In genomic region chr10:112442063-112442462, GRCh38 we compare ENCODE assay signal across 29 cellular contexts. TPM values are rescaled to one million over a fixed set of nuclear protein-coding genes. Genes with fewer than 3 reads are reported as not detected.
A peak's percentile ranks its signal among the peaks of the same experiment; 100 is the strongest.
DNase-seq lines count a peak whose midpoint lies in the region; ATAC-seq and TF ChIP-seq lines count a peak whose summit lies in the region.
"Had no signal": no experiment of that assay in that cellular context is flagged by ENCODE, and none has a peak within 500 bp of the region (broad histone marks: within the 10 kb centered on the region; RNA-seq: fewer than 3 reads in every experiment).

No MANE protein-coding gene starts in this region.

- H3K9me2 ChIP-seq in Loucy (replicated peaks; ENCODE audit: low read depth, low read length) = no peaks in the 10 kb centered on the region

- no peak overlapping the region for H2AFZ ChIP-seq in Loucy (ENCODE audit: low read length)
- H2AFZ ChIP-seq: GM23248 had no signal

- no peak for DNase-seq in activated naive CD4-positive, alpha-beta T cell treated with anti-CD3 and anti-CD28 coated beads, Interleukin-2, amount 50 U/mL, for 72 hours (ENCODE audit: low spot score in 2 of 2)
- DNase-seq in activated naive CD4-positive, alpha-beta T cell treated with anti-CD3 and anti-CD28 coated beads, Interleukin-2, amount 50 U/mL, for 16 hours = no peak
- no peak for DNase-seq in activated naive CD8-positive, alpha-beta T cell treated with anti-CD3 and anti-CD28 coated beads for 36 hours
- DNase-seq in mucosa of descending colon (no peak), AG08396 (ENCODE audit: low spot score) (no peak), tibial nerve (ENCODE audit: low spot score in 2 of 2) (no peak)
- DNase-seq: activated CD4-positive, alpha-beta T cell treated with anti-CD3 and anti-CD28 coated beads, Interleukin-2, amount 50 U/mL, for 48 hours; C1 segment of cervical spinal cord; Calu3; central memory CD4-positive, alpha-beta T cell; DND-41; endodermal cell; foreskin fibroblast; GM23248; head of caudate nucleus; NCI-H1694 treated with DMSO at 0.1 percent for 48 hours; NCI-H2171; NCI-H510A; pancreas; PC-3; retina; stimulated activated CD4-positive, alpha-beta T cell treated with anti-CD3 and anti-CD28 coated beads, Interleukin-1b, Interleukin-23, amount 100 ng/mL, for 48 hours; substantia nigra; upper lobe of right lung had no signal

- no peaks in the 10 kb centered on the region for H3K27me3 Mint-ChIP-seq in activated naive CD8-positive, alpha-beta T cell treated with anti-CD3 and anti-CD28 coated beads for 36 hours
- H3K27me3 Mint-ChIP-seq: dendritic cell treated with granulocyte-macrophage colony-stimulating factor and Interleukin-4, amounts not matched to agents 40 ng/mL and 50 ng/mL, for 4 days had no signal

- H3K36me3 ChIP-seq in Loucy (ENCODE audit: insufficient read depth, low read length) = peaks cover 13% of the 10 kb centered on the region; the same call in 1 of the 2 replicates
- peaks cover 6% of the 10 kb centered on the region for H3K36me3 ChIP-seq in mucosa of descending colon (ENCODE audit: low read depth)
- H3K36me3 ChIP-seq in tibial nerve = peaks cover 2 to 79% (median 7%) of the 10 kb centered on the region in 3 donors

- peaks cover 31% of the 10 kb centered on the region for H3K4me1 ChIP-seq in Loucy (ENCODE audit: insufficient read depth, low read length, poor library complexity, severe bottlenecking)
- no peaks in the 10 kb centered on the region for H3K4me1 ChIP-seq in mucosa of descending colon (ENCODE audit: low read depth)
- peaks cover 0 to 31% (median 0%) of the 10 kb centered on the region in 4 donors for H3K4me1 ChIP-seq in tibial nerve

- peaks cover 19 to 23% of the 10 kb centered on the region in 2 donors for H3K36me3 Mint-ChIP-seq in activated naive CD4-positive, alpha-beta T cell treated with anti-CD3 and anti-CD28 coated beads, Interleukin-2, amount 50 U/mL, for 72 hours
- peaks cover 32% of the 10 kb centered on the region for H3K36me3 Mint-ChIP-seq in activated naive CD8-positive, alpha-beta T cell treated with anti-CD3 and anti-CD28 coated beads for 36 hours

- TF ChIP-seq POLR2A in tibial nerve (IDR thresholded peaks at IDR 0.05) = no peak

- no peaks in the 10 kb centered on the region for H3K9me3 Mint-ChIP-seq in activated naive CD4-positive, alpha-beta T cell treated with anti-CD3 and anti-CD28 coated beads, Interleukin-2, amount 50 U/mL, for 72 hours
- no peaks in the 10 kb centered on the region for H3K9me3 Mint-ChIP-seq in activated naive CD8-positive, alpha-beta T cell treated with anti-CD3 and anti-CD28 coated beads for 36 hours
- H3K9me3 Mint-ChIP-seq: dendritic cell treated with granulocyte-macrophage colony-stimulating factor and Interleukin-4, amounts not matched to agents 40 ng/mL and 50 ng/mL, for 4 days; endodermal cell; nephron; T-helper 2 cell treated with Interferon-gamma antibody and Interleukin-4, amounts not matched to agents 5 μg/mL and 100 μg/mL, for 36 hours had no signal

- H3K79me2 ChIP-seq in Loucy (ENCODE audit: insufficient read depth, low read length) = peaks cover 31% of the 10 kb centered on the region

- no peak overlapping the region for H3K4me3 Mint-ChIP-seq in activated naive CD8-positive, alpha-beta T cell treated with anti-CD3 and anti-CD28 coated beads for 36 hours
- H3K4me3 Mint-ChIP-seq: dendritic cell treated with granulocyte-macrophage colony-stimulating factor and Interleukin-4, amounts not matched to agents 40 ng/mL and 50 ng/mL, for 4 days; endodermal cell; nephron; T-helper 2 cell treated with Interferon-gamma antibody and Interleukin-4, amounts not matched to agents 5 μg/mL and 100 μg/mL, for 36 hours had no signal

- no peak for TF ChIP-seq CTCF in Loucy (conservative IDR thresholded peaks at IDR 0.05; ENCODE audit: low read length)
- TF ChIP-seq CTCF in mucosa of descending colon (IDR thresholded peaks at IDR 0.05) = no peak
- TF ChIP-seq CTCF in tibial nerve (IDR thresholded peaks at IDR 0.05) = no peak

- H3K27me3 ChIP-seq in Loucy (ENCODE audit: insufficient read depth, low read length, poor library complexity, severe bottlenecking) (no peaks in the 10 kb centered on the region), tibial nerve (no peaks in the 10 kb centered on the region)
- H3K27me3 ChIP-seq: pancreas, upper lobe of right lung had no signal

- no peak for TF ChIP-seq EP300 in tibial nerve (IDR thresholded peaks at IDR 0.05)

- H3K27ac Mint-ChIP-seq in activated naive CD4-positive, alpha-beta T cell treated with anti-CD3 and anti-CD28 coated beads, Interleukin-2, amount 50 U/mL, for 72 hours = peak overlapping the region; percentile 13 to 74
- H3K27ac Mint-ChIP-seq in activated naive CD8-positive, alpha-beta T cell treated with anti-CD3 and anti-CD28 coated beads for 36 hours = peak overlapping the region; percentile 68
- H3K27ac Mint-ChIP-seq: dendritic cell treated with granulocyte-macrophage colony-stimulating factor and Interleukin-4, amounts not matched to agents 40 ng/mL and 50 ng/mL, for 4 days; endodermal cell; nephron; T-helper 2 cell treated with Interferon-gamma antibody and Interleukin-4, amounts not matched to agents 5 μg/mL and 100 μg/mL, for 36 hours had no signal

- 51 to 54% methylated on average over 3 of the region's 3 CpGs for whole genome bisulfite sequencing in tibial nerve, 2 donors

- peak overlapping the region; percentile 34 for H3K4me2 ChIP-seq in Loucy (ENCODE audit: low read depth, low read length, poor library complexity, severe bottlenecking)

- H3K4me3 ChIP-seq in Loucy (ENCODE audit: low read length, poor library complexity, severe bottlenecking) (no peak overlapping the region), mucosa of descending colon (no peak overlapping the region), tibial nerve (no peak overlapping the region)
- H3K4me3 ChIP-seq: GM23248, pancreas, upper lobe of right lung had no signal

- H4K20me1 ChIP-seq in Loucy (ENCODE audit: insufficient read depth, low read length, poor library complexity, severe bottlenecking) = peaks cover 10% of the 10 kb centered on the region

- H3K9me3 ChIP-seq in Loucy (ENCODE audit: insufficient read depth, low read depth, low read length) (no peaks in the 10 kb centered on the region), mucosa of descending colon (no peaks in the 10 kb centered on the region), tibial nerve (no peaks in the 10 kb centered on the region)
- H3K9me3 ChIP-seq: pancreas, upper lobe of right lung had no signal

- ATAC-seq in activated naive CD4-positive, alpha-beta T cell treated with anti-CD3 and anti-CD28 coated beads, Interleukin-2, amount 50 U/mL, for 72 hours = peak in 1 of 2 donors; percentile 39
- no peak for ATAC-seq in mucosa of descending colon
- ATAC-seq: esophagus mucosa, pancreas, PC-3, upper lobe of right lung had no signal

- H3F3A ChIP-seq in Loucy (ENCODE audit: low read depth) = no peaks in the 10 kb centered on the region

- H3K4me1 Mint-ChIP-seq in activated naive CD8-positive, alpha-beta T cell treated with anti-CD3 and anti-CD28 coated beads for 36 hours = peaks cover 36% of the 10 kb centered on the region

- intact Hi-C loops in mucosa of descending colon (cut with DNase I, micrococcal nuclease) = no loop called here

- no peak overlapping the region for H3K27ac ChIP-seq in tibial nerve
- H3K27ac ChIP-seq: GM23248, pancreas, upper lobe of right lung had no signal

- H3K9ac ChIP-seq in Loucy (ENCODE audit: low read depth, low read length, poor library complexity, severe bottlenecking) = no peak overlapping the region
- H3K9ac ChIP-seq: GM23248 had no signal

RNA-seq across cellular contexts. Expression of gene ZDHHC6, which starts 4.7 kb away (rescaled TPM):
- total RNA-seq in activated naive CD4-positive, alpha-beta T cell treated with anti-CD3 and anti-CD28 coated beads, Interleukin-2, amount 50 U/mL, for 72 hours = 10 to 100 TPM; 47.8 to 54.5 TPM
- 10 to 100 TPM; 46.0 to 50.3 TPM for total RNA-seq in activated naive CD8-positive, alpha-beta T cell treated with anti-CD3 and anti-CD28 coated beads for 36 hours
- total RNA-seq in mucosa of descending colon = 10 to 100 TPM; 33.4 to 43.6 (median 42.7) TPM
- total RNA-seq in tibial nerve = 10 to 100 TPM; 20.2 to 44.1 (median 31.8) TPM

RNA-seq across cellular contexts. Expression of gene VTI1A, which starts 5.0 kb away (rescaled TPM):
- 10 to 100 TPM; 39.7 to 40.8 TPM for total RNA-seq in activated naive CD4-positive, alpha-beta T cell treated with anti-CD3 and anti-CD28 coated beads, Interleukin-2, amount 50 U/mL, for 72 hours
- total RNA-seq in activated naive CD8-positive, alpha-beta T cell treated with anti-CD3 and anti-CD28 coated beads for 36 hours = 10 to 100 TPM; 31.5 to 33.7 TPM
- total RNA-seq in mucosa of descending colon = 10 to 100 TPM; 36.2 to 55.9 (median 44.4) TPM
- total RNA-seq in tibial nerve = 100 to 1,000 TPM in 3 of 4 donors, 10 to 100 TPM in 1; 96.5 to 253 (median 127) TPM
